Comparison of ENCODE assay signal across 23 cellular contexts in genomic region chr10:1402821-1403507, GRCh38.
DNase-seq lines count a peak whose midpoint lies in the region; ATAC-seq, FAIRE-seq and TF ChIP-seq lines count a peak whose summit lies in the region.
"Had no signal": no experiment of that assay in that cellular context is flagged by ENCODE, and none has a peak within 500 bp of the region (broad histone marks: within the 10 kb centered on the region; RNA-seq: fewer than 3 reads in every experiment).

No MANE protein-coding gene starts in this region.

- H4K20me1 ChIP-seq in H1 (replicated peaks in 1 of 2; ENCODE audit: control insufficient read depth in 1 of 2, insufficient read depth in 2 of 2, low read length in 2 of 2) (no peaks in the 10 kb centered on the region), neural progenitor cell (ENCODE audit: low read depth) (no peaks in the 10 kb centered on the region)

- H3K27ac ChIP-seq in H1 (ENCODE audit: low read depth, low read length) = no peak overlapping the region
- H3K27ac ChIP-seq in neural progenitor cell = no peak overlapping the region
- H3K27ac ChIP-seq in thyroid gland = no peak overlapping the region

- peak; percentile 38 for DNase-seq in activated effector memory CD4-positive, alpha-beta T cell treated with anti-CD3 and anti-CD28 coated beads, Interleukin-2, amount 50 U/mL, for 16 hours
- DNase-seq in activated effector memory CD4-positive, alpha-beta T cell treated with Interleukin-2 at 50 U/mL for 16 hours = no peak
- DNase-seq in H1 (ENCODE audit: low read depth in 1 of 2, low spot score in 2 of 2) (peak in 1 of 2 experiments; percentile 35), neural progenitor cell (ENCODE audit: low spot score) (no peak), ureter (ENCODE audit: low spot score) (peak; percentile 25), NCI-H2081 treated with DMSO at 0.1 percent for 48 hours (lab: John Stamatoyannopoulos, UW) (no peak), thyroid gland (no peak)
- DNase-seq: DMS53, EL, GF-D8, GOT3, NCI-H1105, NCI-H146, NCI-H2029, NCI-H2171 treated with DMSO at 0.1 percent for 48 hours, NCI-H524 treated with DMSO at 0.1 percent for 48 hours had no signal

- no peak overlapping the region for H2BK120ac ChIP-seq in H1 (replicated peaks; ENCODE audit: low read depth, low read length)

- no peak overlapping the region; the same call in 1 of the 2 replicates for H4K8ac ChIP-seq in H1 (ENCODE audit: extremely low read depth, insufficient read depth, low read length)

- WGBS in H1 (ENCODE audit: extremely low coverage in 1 of 2, insufficient coverage in 1 of 2, insufficient read length in 1 of 2, insufficient replicate concordance in 2 of 2, low coverage in 1 of 2, low lambda C conversion rate in 2 of 2, missing lambda C conversion rate in 1 of 2), 2 experiments = 94% methylated on average over 25 of the region's 27 CpGs; no CpG with 5 or more reads in 1 of the 2 experiments
- WGBS in thyroid gland, 2 donors = 90 to 92% methylated on average over 19 to 27 of the region's 27 CpGs

- TF ChIP-seq CTCF in H1 (IDR thresholded peaks at IDR 0.05; ENCODE audit: control extremely low read depth in 1 of 3, insufficient read depth in 1 of 3, low read depth in 1 of 3, low read length in 3 of 3) (no peak), neural progenitor cell (IDR thresholded peaks at IDR 0.05) (no peak), thyroid gland (IDR thresholded peaks at IDR 0.05) (no peak)

- H3K36me3 Mint-ChIP-seq in neural progenitor cell = no peaks in the 10 kb centered on the region
- H3K36me3 Mint-ChIP-seq: CD14-positive monocyte, IgD-negative memory B cell had no signal

- no peak overlapping the region for H3K23ac ChIP-seq in H1 (ENCODE audit: insufficient read length)

- TF ChIP-seq POLR2A in H1 (IDR thresholded peaks at IDR 0.05; ENCODE audit: control extremely low read depth in 1 of 2, low read depth in 2 of 2, low read length in 2 of 2) = no peak
- no peak for TF ChIP-seq POLR2A in thyroid gland (IDR thresholded peaks at IDR 0.05)

- H3K18ac ChIP-seq in H1 (ENCODE audit: extremely low read depth, low read length) = no peak overlapping the region; the same call in 1 of the 2 replicates

- H2BK12ac ChIP-seq in H1 (ENCODE audit: low read depth, low read length) = peak overlapping the region; percentile 27; the same call in 1 of the 2 replicates

- no peaks in the 10 kb centered on the region for H3K9me3 ChIP-seq in H1 (ENCODE audit: insufficient read depth in 2 of 2, low read depth in 1 of 2, low read length in 1 of 2)
- H3K9me3 ChIP-seq in neural progenitor cell (ENCODE audit: low read depth) = no peaks in the 10 kb centered on the region
- H3K9me3 ChIP-seq in thyroid gland = no peaks in the 10 kb centered on the region

- peaks cover 0 to 9% (median 0%) of the 10 kb centered on the region in 4 experiments; a peak in 2 of 7 replicates for H3K4me1 ChIP-seq in H1 (replicated peaks in 1 of 4; ENCODE audit: control insufficient read depth in 3 of 4, insufficient read depth in 4 of 4, low read length in 3 of 4)
- peaks cover 9% of the 10 kb centered on the region for H3K4me1 ChIP-seq in neural progenitor cell
- no peaks in the 10 kb centered on the region for H3K4me1 ChIP-seq in thyroid gland

- H3K27me3 ChIP-seq in H1 (replicated peaks in 1 of 4; ENCODE audit: control insufficient read depth in 3 of 4, extremely low read depth in 1 of 4, insufficient read depth in 3 of 4, low read length in 3 of 4) = no peaks in the 10 kb centered on the region; a peak in 3 of 7 replicates
- no peaks in the 10 kb centered on the region for H3K27me3 ChIP-seq in neural progenitor cell
- no peaks in the 10 kb centered on the region for H3K27me3 ChIP-seq in thyroid gland

- no peak overlapping the region for H2AK5ac ChIP-seq in H1 (ENCODE audit: low read depth, low read length)

- no peak overlapping the region for H3K4me3 Mint-ChIP-seq in neural progenitor cell
- H3K4me3 Mint-ChIP-seq: B cell, CD14-positive monocyte, IgD-negative memory B cell had no signal

- no peak overlapping the region for H3K4ac ChIP-seq in H1 (replicated peaks; ENCODE audit: insufficient read length, low read depth, low read length)

- H2BK5ac ChIP-seq in H1 (ENCODE audit: low read depth, low read length) = no peak overlapping the region

- no peak overlapping the region for H3K4me3 ChIP-seq in H1 (ENCODE audit: extremely low read depth in 1 of 4, insufficient read depth in 2 of 4, low read depth in 3 of 4, low read length in 4 of 4)
- H3K4me3 ChIP-seq in neural progenitor cell = no peak overlapping the region
- no peak overlapping the region for H3K4me3 ChIP-seq in thyroid gland (replicated peaks in 1 of 3)

- no peak for ATAC-seq in HG03432 (IDR thresholded peaks at IDR 0.05; ENCODE audit: unreplicated experiment)

- H3K56ac ChIP-seq in H1 (replicated peaks; ENCODE audit: insufficient read length, low read depth, low read length) = no peak overlapping the region

- peaks cover 37% of the 10 kb centered on the region for H3K4me1 Mint-ChIP-seq in neural progenitor cell
- H3K4me1 Mint-ChIP-seq: B cell, CD14-positive monocyte had no signal

- H3K9me3 Mint-ChIP-seq in neural progenitor cell = peaks cover 4% of the 10 kb centered on the region
- H3K9me3 Mint-ChIP-seq: IgD-negative memory B cell had no signal

- no peak for TF ChIP-seq EP300 in H1 (IDR thresholded peaks at IDR 0.05; ENCODE audit: borderline replicate concordance in 1 of 2, low read depth in 2 of 2, low read length in 2 of 2)

- POLR2A ChIA-PET in H1 (lab: Charles Lee; ENCODE audit: partially characterized antibody) = no interaction called here

- no peaks in the 10 kb centered on the region for H3K79me1 ChIP-seq in H1 (ENCODE audit: low read depth, low read length)

- H2AFZ ChIP-seq in H1 (ENCODE audit: low read length) (no peak overlapping the region), neural progenitor cell (replicated peaks) (no peak overlapping the region)

- H3K79me2 ChIP-seq in H1 (ENCODE audit: control insufficient read depth in 1 of 2, insufficient read depth in 2 of 2, low read length in 2 of 2) (no peaks in the 10 kb centered on the region), neural progenitor cell (ENCODE audit: low read depth) (no peaks in the 10 kb centered on the region)

- TF ChIP-seq RAD21 in H1 (IDR thresholded peaks at IDR 0.05 in 1 of 2, conservative IDR thresholded peaks at IDR 0.05 in 1 of 2; ENCODE audit: low read depth in 2 of 2, low read length in 2 of 2) = no peak

- peak overlapping the region; percentile 57 for H3K27ac Mint-ChIP-seq in neural progenitor cell
- H3K27ac Mint-ChIP-seq: B cell, CD14-positive monocyte, IgD-negative memory B cell had no signal

- peaks cover 12% of the 10 kb centered on the region for H3K27me3 Mint-ChIP-seq in neural progenitor cell (ENCODE audit: insufficient read depth, low read depth)

- H2BK20ac ChIP-seq in H1 (ENCODE audit: low read length) = no peak overlapping the region

- H4K5ac ChIP-seq in H1 (ENCODE audit: insufficient read length, low read depth, low read length) = no peak overlapping the region

- no peak overlapping the region for H3K4me2 ChIP-seq in H1 (ENCODE audit: insufficient read depth in 1 of 2, low read depth in 2 of 2, low read length in 2 of 2)
- no peak overlapping the region for H3K4me2 ChIP-seq in neural progenitor cell

- no peaks in the 10 kb centered on the region for H3K36me3 ChIP-seq in H1 (ENCODE audit: control insufficient read depth in 2 of 4, insufficient read depth in 4 of 4, low read length in 3 of 4)
- H3K36me3 ChIP-seq in neural progenitor cell = no peaks in the 10 kb centered on the region
- H3K36me3 ChIP-seq in thyroid gland = no peaks in the 10 kb centered on the region

- CTCF ChIA-PET in H1 (lab: Charles Lee; ENCODE audit: partially characterized antibody) = interaction anchor here (0.6 to 5.3 kb wide), 31 partner anchors 9 to 233 kb away, joined by 3 to 39 read pairs (median 4); no protein-coding TSS in a partner anchor

- H3K14ac ChIP-seq in H1 (ENCODE audit: insufficient read length) = no peak overlapping the region

- H3K23me2 ChIP-seq in H1 (ENCODE audit: low read depth, low read length) = no peaks in the 10 kb centered on the region

- no peak overlapping the region for H2BK15ac ChIP-seq in H1 (ENCODE audit: low read length)

- FAIRE-seq in H1 (lab: Jason Lieb, UNC) = no peak
- FAIRE-seq: A204.1, D721Med, RCC 7860 had no signal

- no peaks in the 10 kb centered on the region for H3F3A ChIP-seq in neural progenitor cell (ENCODE audit: low read depth)

- intact Hi-C loops in thyroid gland (cut with DNase I) = no loop called here

- H3K9ac ChIP-seq in H1 (replicated peaks in 1 of 4; ENCODE audit: extremely low read depth in 1 of 4, low read depth in 3 of 4, low read length in 3 of 4) = no peak overlapping the region
- H3K9ac ChIP-seq in neural progenitor cell = no peak overlapping the region

- no peak overlapping the region for H4K91ac ChIP-seq in H1 (replicated peaks; ENCODE audit: insufficient read length, low read length)

TF ChIP-seq in H1, 55 proteins besides CTCF, POLR2A, EP300 and RAD21:
- TF ChIP-seq GTF2F1 (IDR thresholded peaks at IDR 0.05; ENCODE audit: borderline replicate concordance, low read depth, low read length) (no peak), USF2 (IDR thresholded peaks at IDR 0.05; ENCODE audit: low read length) (no peak)

Comparison
In these comparisons a context has a peak if more than half of its experiments do, and no peak if none do; other contexts are left out.
1. DNase-seq: peak in activated effector memory CD4-positive, alpha-beta T cell treated with anti-CD3 and anti-CD28 coated beads, Interleukin-2, amount 50 U/mL, for 16 hours (single experiment) and ureter (single experiment); none in activated effector memory CD4-positive, alpha-beta T cell treated with Interleukin-2 at 50 U/mL for 16 hours (single experiment), neural progenitor cell (single experiment), NCI-H2081 treated with DMSO at 0.1 percent for 48 hours (single experiment) and thyroid gland (0 of 2).